Comparison of ENCODE assay signal across 8 cellular contexts in genomic region chr15:44537728-44538240, GRCh38. TPM values are rescaled to one million over a fixed set of nuclear protein-coding genes. Genes with fewer than 3 reads are reported as not detected.
DNase-seq lines count a peak whose midpoint lies in the region; ATAC-seq, FAIRE-seq and TF ChIP-seq lines count a peak whose summit lies in the region.

No MANE protein-coding gene starts in this region.

- H3K4me2 ChIP-seq in Karpas-422 (ENCODE audit: low read depth, low read length, poor library complexity, severe bottlenecking) = peak overlapping the region; percentile 96

- no peak for ATAC-seq in GM21367 (IDR thresholded peaks at IDR 0.05; ENCODE audit: unreplicated experiment)

- H3K36me3 ChIP-seq in Karpas-422 (ENCODE audit: insufficient read depth, low read length) = peaks cover 30% of the 10 kb centered on the region
- peaks cover 4 to 16% of the 10 kb centered on the region in 2 donors for H3K36me3 ChIP-seq in ascending aorta
- H3K36me3 ChIP-seq in kidney (ENCODE audit: control insufficient read depth in 1 of 2, insufficient read depth in 2 of 2, low read length in 2 of 2) = no peaks in the 10 kb centered on the region
- H3K36me3 ChIP-seq in suprapubic skin = peaks cover 10% of the 10 kb centered on the region

- H3K9ac ChIP-seq in Karpas-422 (ENCODE audit: low read length) (peak overlapping the region; percentile 96), kidney (ENCODE audit: low read length in 2 of 2) (peak overlapping the region; percentile 86 to 88)

- WGBS in suprapubic skin = 7% methylated on average over 12 of the region's 13 CpGs

- no peak for TF ChIP-seq EP300 in suprapubic skin (IDR thresholded peaks at IDR 0.05)

- TF ChIP-seq POLR2A in suprapubic skin (IDR thresholded peaks at IDR 0.05) = no peak

- FAIRE-seq in kidney (lab: Jason Lieb, UNC) = no peak

- no peaks in the 10 kb centered on the region for H3K9me2 ChIP-seq in Karpas-422 (replicated peaks; ENCODE audit: insufficient read depth, low read length)

- DNase-seq in DMS114 treated with DMSO at 0.1 percent for 48 hours (lab: John Stamatoyannopoulos, UW; ENCODE audit: unreplicated experiment) (peak; percentile 35), Karpas-422 (peak; percentile 47), ascending aorta (ENCODE audit: low spot score in 2 of 2) (no peak), kidney (no peak), suprapubic skin (ENCODE audit: low spot score in 2 of 2) (no peak), middle frontal gyrus (ENCODE audit: extremely low spot score, low spot score) (no peak)
- DNase-seq in stimulated activated CD4-positive, alpha-beta T cell treated with anti-CD3 and anti-CD28 coated beads, Interleukin-2, amount 100 ng/mL, for 24 hours = no peak

- intact Hi-C loops in ascending aorta (cut with DNase I) (loop anchor here (2.0 to 5.0 kb wide), 3 partner anchors 190 to 665 kb away; partner anchors contain the start of gene GOLM2), kidney (cut with DNase I) (no loop called here)

- H4K20me1 ChIP-seq in Karpas-422 (ENCODE audit: insufficient read depth, low read depth, low read length) = peaks cover 10% of the 10 kb centered on the region

- H3K27me3 ChIP-seq in Karpas-422 (ENCODE audit: low read length) = no peaks in the 10 kb centered on the region
- no peaks in the 10 kb centered on the region for H3K27me3 ChIP-seq in ascending aorta
- H3K27me3 ChIP-seq in suprapubic skin = no peaks in the 10 kb centered on the region

- no peaks in the 10 kb centered on the region for H3K9me3 ChIP-seq in Karpas-422 (ENCODE audit: low read length)
- H3K9me3 ChIP-seq in ascending aorta = no peaks in the 10 kb centered on the region
- H3K9me3 ChIP-seq in kidney (ENCODE audit: control insufficient read depth in 1 of 2, low read length in 2 of 2) = no peaks in the 10 kb centered on the region
- H3K9me3 ChIP-seq in suprapubic skin = no peaks in the 10 kb centered on the region

- TF ChIP-seq CTCF in ascending aorta (IDR thresholded peaks at IDR 0.05) (no peak), kidney (IDR thresholded peaks at IDR 0.05; ENCODE audit: borderline replicate concordance, extremely low read depth, insufficient read depth) (no peak), suprapubic skin (IDR thresholded peaks at IDR 0.05) (no peak)

- H3K27ac ChIP-seq in Karpas-422 (ENCODE audit: low read length) (peak overlapping the region; percentile 68), ascending aorta (peak overlapping the region; percentile 96 to 98), kidney (ENCODE audit: low read depth in 2 of 2, low read length in 2 of 2) (peak overlapping the region; percentile 85 to 92), suprapubic skin (peak overlapping the region; percentile 99)

- H2AFZ ChIP-seq in Karpas-422 (ENCODE audit: low read length) = 0 out of 2 replicates have a peak overlapping the region, but pooled peaks have one; percentile 31

- H3K4me1 ChIP-seq in Karpas-422 (ENCODE audit: low read length) = peaks cover 38% of the 10 kb centered on the region
- H3K4me1 ChIP-seq in ascending aorta = peaks cover 12 to 38% of the 10 kb centered on the region in 2 donors
- H3K4me1 ChIP-seq in kidney (ENCODE audit: control insufficient read depth in 1 of 2, insufficient read depth in 1 of 2, low read depth in 1 of 2, low read length in 2 of 2) = peaks cover 13 to 19% of the 10 kb centered on the region in 2 donors
- peaks cover 43% of the 10 kb centered on the region for H3K4me1 ChIP-seq in suprapubic skin

- peaks cover 71% of the 10 kb centered on the region for H3K79me2 ChIP-seq in Karpas-422 (ENCODE audit: low read length)

- peak overlapping the region; percentile 99 for H3K4me3 ChIP-seq in Karpas-422 (ENCODE audit: low read length)
- peak overlapping the region; percentile 75 to 88 for H3K4me3 ChIP-seq in ascending aorta
- peak overlapping the region; percentile 84 to 87 for H3K4me3 ChIP-seq in kidney (ENCODE audit: low read length in 2 of 2)
- H3K4me3 ChIP-seq in suprapubic skin = peak overlapping the region; percentile 98

RNA-seq across cellular contexts. Expression of gene EIF3J, which starts 0.8 kb away (rescaled TPM):
- 36.1 and 70.7 TPM in 2 replicates for total RNA-seq in Karpas-422 (2014; rRNA removed; shearing (Covaris generic); ENCODE audit: low replicate concordance)
- total RNA-seq in ascending aorta (22.8 TPM), kidney (69.1 TPM), suprapubic skin (10 to 100 TPM; 41.4 to 71.7 (median 57.7) TPM)
- polyA plus RNA-seq in kidney (ENCODE audit: insufficient read depth, low read depth, low replicate concordance) = 49.8 TPM

Comparison
In these comparisons a context has a peak if more than half of its experiments do, and no peak if none do; other contexts are left out.
1. DNase-seq: peak in DMS114 treated with DMSO at 0.1 percent for 48 hours (single experiment) and Karpas-422 (single experiment); none in ascending aorta (0 of 2), kidney (single experiment), suprapubic skin (0 of 2), middle frontal gyrus (single experiment) and stimulated activated CD4-positive, alpha-beta T cell treated with anti-CD3 and anti-CD28 coated beads, Interleukin-2, amount 100 ng/mL, for 24 hours (0 of 2).
2. Peak in every context shown above with its lines, with median percentiles within 50 percentile points of each other: H3K27ac ChIP-seq and H3K4me3 ChIP-seq.